Comparison of ENCODE assay signal across 25 cellular contexts in the genomic region with DNA sequence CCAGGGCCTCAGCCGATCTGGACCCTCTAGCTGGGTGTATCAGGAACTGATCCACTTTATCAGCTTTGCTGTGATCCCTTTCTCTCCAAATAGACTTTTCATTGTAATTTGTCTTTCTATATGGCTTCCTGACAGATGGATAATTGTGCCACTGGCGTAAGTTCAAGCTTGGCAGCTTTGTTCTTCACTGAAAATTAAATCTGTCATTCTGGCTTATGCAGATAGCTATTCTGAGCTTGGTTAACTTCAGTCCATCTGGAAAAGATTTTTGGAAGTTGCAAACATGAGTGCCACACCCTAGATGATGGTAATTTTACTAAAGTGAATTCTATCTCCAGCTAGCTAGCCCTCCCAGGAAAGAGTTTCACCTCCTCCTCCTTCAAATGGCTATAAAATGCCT. TPM values are rescaled to one million over a fixed set of nuclear protein-coding genes. Genes with fewer than 3 reads are reported as not detected.
"Had no signal": no experiment of that assay in that cellular context is flagged by ENCODE, and none has a peak within 500 bp of the region (broad histone marks: within the 10 kb centered on the region; RNA-seq: fewer than 3 reads in every experiment).

No MANE protein-coding gene starts in this region.

- H3K9me3 ChIP-seq: breast epithelium, esophagus muscularis mucosa, gastrocnemius medialis, pancreas, suprapubic skin, transverse colon, uterus had no signal

- H3K4me1 ChIP-seq: breast epithelium, esophagus muscularis mucosa, gastrocnemius medialis, pancreas, suprapubic skin, transverse colon, uterus had no signal

- H3K27ac Mint-ChIP-seq: activated CD4-positive, alpha-beta memory T cell treated with anti-CD3 and anti-CD28 coated beads for 36 hours; activated naive CD8-positive, alpha-beta T cell treated with anti-CD3 and anti-CD28 coated beads, Interleukin-2, amount 10 ng/mL, durations not matched to agents 7 days and 5 days; nephron progenitor cell; stimulated activated naive CD8-positive, alpha-beta T cell treated with anti-CD3 and anti-CD28 coated beads, Interleukin-15, amount 100 ng/mL, for 72 hours had no signal

- DNase-seq: activated CD4-positive, alpha-beta memory T cell treated with anti-CD3 and anti-CD28 coated beads for 36 hours; activated CD4-positive, alpha-beta T cell treated with anti-CD3 and anti-CD28 coated beads for 48 hours; activated naive CD4-positive, alpha-beta T cell treated with Interleukin-2 at 50 U/mL for 16 hours; activated naive CD8-positive, alpha-beta T cell treated with anti-CD3 and anti-CD28 coated beads, Interleukin-2, amount 10 ng/mL, durations not matched to agents 7 days and 5 days; activated T-cell treated with anti-CD3 and anti-CD28 coated beads, Interleukin-2, amount 50 U/mL, for 48 hours; amniotic stem cell; gastrocnemius medialis; head of caudate nucleus; hypothalamus; left ventricle myocardium superior; mammary epithelial cell; midbrain; nephron progenitor cell; pancreas; right cardiac atrium; stimulated activated CD4-positive, alpha-beta T cell treated with anti-CD3 and anti-CD28 coated beads, Interleukin-4, amount 100 ng/mL, for 4 hours; stimulated activated naive CD8-positive, alpha-beta T cell treated with anti-CD3 and anti-CD28 coated beads, Interleukin-15, amount 100 ng/mL, for 72 hours; transverse colon; uterus had no signal

- H3K36me3 ChIP-seq: breast epithelium, esophagus muscularis mucosa, gastrocnemius medialis, pancreas, suprapubic skin, transverse colon, uterus had no signal

- H3K4me1 Mint-ChIP-seq: central memory CD8-positive, alpha-beta T cell had no signal

- H3K9me3 Mint-ChIP-seq: activated CD4-positive, alpha-beta memory T cell treated with anti-CD3 and anti-CD28 coated beads for 36 hours; activated naive CD8-positive, alpha-beta T cell treated with anti-CD3 and anti-CD28 coated beads, Interleukin-2, amount 10 ng/mL, durations not matched to agents 7 days and 5 days; central memory CD8-positive, alpha-beta T cell; nephron progenitor cell; stimulated activated naive CD8-positive, alpha-beta T cell treated with anti-CD3 and anti-CD28 coated beads, Interleukin-15, amount 100 ng/mL, for 72 hours had no signal

- H3K27me3 ChIP-seq: breast epithelium, esophagus muscularis mucosa, gastrocnemius medialis, pancreas, suprapubic skin, transverse colon, uterus had no signal

- H3K36me3 Mint-ChIP-seq: activated CD4-positive, alpha-beta memory T cell treated with anti-CD3 and anti-CD28 coated beads for 36 hours; activated naive CD8-positive, alpha-beta T cell treated with anti-CD3 and anti-CD28 coated beads, Interleukin-2, amount 10 ng/mL, durations not matched to agents 7 days and 5 days had no signal

- ATAC-seq: gastrocnemius medialis; left ventricle myocardium superior; pancreas; right cardiac atrium; stimulated activated naive CD8-positive, alpha-beta T cell treated with anti-CD3 and anti-CD28 coated beads, Interleukin-15, amount 100 ng/mL, for 72 hours had no signal

- H3K27ac ChIP-seq: breast epithelium, coronary artery, esophagus muscularis mucosa, gastrocnemius medialis, pancreas, suprapubic skin, transverse colon, uterus had no signal

- H3K4me3 Mint-ChIP-seq: activated CD4-positive, alpha-beta memory T cell treated with anti-CD3 and anti-CD28 coated beads for 36 hours; activated naive CD8-positive, alpha-beta T cell treated with anti-CD3 and anti-CD28 coated beads, Interleukin-2, amount 10 ng/mL, durations not matched to agents 7 days and 5 days; central memory CD8-positive, alpha-beta T cell; nephron progenitor cell; stimulated activated naive CD8-positive, alpha-beta T cell treated with anti-CD3 and anti-CD28 coated beads, Interleukin-15, amount 100 ng/mL, for 72 hours had no signal

- H3K4me3 ChIP-seq: breast epithelium, coronary artery, esophagus muscularis mucosa, gastrocnemius medialis, pancreas, suprapubic skin, transverse colon, uterus had no signal

RNA-seq across cellular contexts. Expression of gene OR5A2, which starts 8.1 kb away (rescaled TPM):
- total RNA-seq: activated CD4-positive, alpha-beta memory T cell treated with anti-CD3 and anti-CD28 coated beads for 36 hours; activated naive CD8-positive, alpha-beta T cell treated with anti-CD3 and anti-CD28 coated beads, Interleukin-2, amount 10 ng/mL, durations not matched to agents 7 days and 5 days; breast epithelium; esophagus muscularis mucosa; gastrocnemius medialis; left ventricle myocardium superior; mammary epithelial cell; pancreas; pulmonary artery endothelial cell; right cardiac atrium; transverse colon; uterus had no signal

RNA-seq across cellular contexts. Expression of gene OR5A1, which starts 18.1 kb away (rescaled TPM):
- total RNA-seq: activated CD4-positive, alpha-beta memory T cell treated with anti-CD3 and anti-CD28 coated beads for 36 hours; activated naive CD8-positive, alpha-beta T cell treated with anti-CD3 and anti-CD28 coated beads, Interleukin-2, amount 10 ng/mL, durations not matched to agents 7 days and 5 days; breast epithelium; esophagus muscularis mucosa; gastrocnemius medialis; left ventricle myocardium superior; mammary epithelial cell; pancreas; pulmonary artery endothelial cell; right cardiac atrium; transverse colon; uterus had no signal

RNA-seq across cellular contexts. Expression of gene OR4D6, which starts 38.6 kb away (rescaled TPM):
- total RNA-seq: activated CD4-positive, alpha-beta memory T cell treated with anti-CD3 and anti-CD28 coated beads for 36 hours; activated naive CD8-positive, alpha-beta T cell treated with anti-CD3 and anti-CD28 coated beads, Interleukin-2, amount 10 ng/mL, durations not matched to agents 7 days and 5 days; breast epithelium; esophagus muscularis mucosa; gastrocnemius medialis; left ventricle myocardium superior; mammary epithelial cell; pancreas; pulmonary artery endothelial cell; right cardiac atrium; suprapubic skin; transverse colon; uterus had no signal

RNA-seq across cellular contexts. Expression of gene OR4D10, which starts 55.0 kb away (rescaled TPM):
- total RNA-seq: activated CD4-positive, alpha-beta memory T cell treated with anti-CD3 and anti-CD28 coated beads for 36 hours; activated naive CD8-positive, alpha-beta T cell treated with anti-CD3 and anti-CD28 coated beads, Interleukin-2, amount 10 ng/mL, durations not matched to agents 7 days and 5 days; breast epithelium; esophagus muscularis mucosa; gastrocnemius medialis; left ventricle myocardium superior; mammary epithelial cell; pancreas; pulmonary artery endothelial cell; right cardiac atrium; suprapubic skin; transverse colon; uterus had no signal

RNA-seq across cellular contexts. Expression of gene OR5AN1, which starts 59.5 kb away (rescaled TPM):
- total RNA-seq: activated CD4-positive, alpha-beta memory T cell treated with anti-CD3 and anti-CD28 coated beads for 36 hours; activated naive CD8-positive, alpha-beta T cell treated with anti-CD3 and anti-CD28 coated beads, Interleukin-2, amount 10 ng/mL, durations not matched to agents 7 days and 5 days; esophagus muscularis mucosa; gastrocnemius medialis; left ventricle myocardium superior; mammary epithelial cell; pancreas; pulmonary artery endothelial cell; right cardiac atrium; suprapubic skin; transverse colon; uterus had no signal
